Comparison of ENCODE assay signal across 1 cellular context in genomic region chr14:22391908-22392307, GRCh38.
TF ChIP-seq lines count a peak whose summit lies in the region.

No MANE protein-coding gene starts in this region.

TF ChIP-seq in GM12878, 131 proteins besides CTCF, POLR2A, EP300 and RAD21 (continued from another document):
- no peak for TF ChIP-seq E4F1 (IDR thresholded peaks at IDR 0.05; ENCODE audit: borderline replicate concordance, partially characterized antibody)
- TF ChIP-seq CBX5 (IDR thresholded peaks at IDR 0.05; ENCODE audit: low read depth) = no peak
- 0 out of 2 replicates have a peak, but pooled peaks have one; percentile 53 for TF ChIP-seq MEF2A (IDR thresholded peaks at IDR 0.05; ENCODE audit: insufficient read depth, low read depth, low read length)
- 0 out of 4 replicates have a peak, but pooled peaks of 1 of the 2 experiments have one; percentile 17 for TF ChIP-seq BHLHE40 (IDR thresholded peaks at IDR 0.05; ENCODE audit: borderline replicate concordance in 1 of 2, low read depth in 2 of 2, low read length in 1 of 2)
- peak; percentile 21; the same call in 1 of the 2 replicates for TF ChIP-seq SMARCA5 (IDR thresholded peaks at IDR 0.05)
